In the genomic region with DNA sequence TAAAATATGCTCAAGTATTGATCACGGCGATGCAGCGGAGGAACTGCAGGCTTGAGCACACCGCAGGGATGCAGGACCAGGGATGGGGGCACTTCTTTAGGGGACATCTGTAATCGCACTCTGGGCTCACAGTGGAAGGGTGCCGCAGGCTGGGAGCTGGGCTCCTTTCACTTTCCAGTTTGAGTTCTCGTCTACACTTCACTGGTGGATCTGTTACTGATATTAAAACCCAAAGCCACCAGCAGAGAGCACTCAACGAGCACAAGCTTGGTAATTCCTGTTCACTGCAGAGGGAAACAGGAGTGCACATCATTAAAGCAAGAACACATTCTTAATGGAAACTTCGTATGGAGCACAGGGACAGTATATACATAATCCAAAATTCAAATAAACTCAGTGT, we compare ENCODE assay signal across 9 cellular contexts.
A peak's percentile ranks its signal among the peaks of the same experiment; 100 is the strongest.
DNase-seq lines count a peak whose midpoint lies in the region; ATAC-seq lines count a peak whose summit lies in the region.
"Had no signal": no experiment of that assay in that cellular context is flagged by ENCODE, and none has a peak within 500 bp of the region (broad histone marks: within the 10 kb centered on the region; RNA-seq: fewer than 3 reads in every experiment).

No MANE protein-coding gene starts in this region.

- ATAC-seq in GM21381 (IDR thresholded peaks at IDR 0.05; ENCODE audit: unreplicated experiment) (peak; percentile 73), HG03025 (IDR thresholded peaks at IDR 0.05; ENCODE audit: low FRiP score, unreplicated experiment) (no peak)

- DNase-seq in D341Med (ENCODE audit: low spot score) (peak; percentile 62), NCI-H2107 (lab: John Stamatoyannopoulos, UW) (peak; percentile 20), dermis blood vessel endothelial cell (peak; percentile 81), midbrain (lab: John Stamatoyannopoulos, UW) (peak; percentile 26), NCI-H1417 treated with DMSO at 0.1 percent for 48 hours (lab: John Stamatoyannopoulos, UW) (no peak)
- DNase-seq in activated CD4-positive, alpha-beta T cell treated with anti-CD3 and anti-CD28 coated beads for 1 hour = no peak
- DNase-seq: naive B cell had no signal

Comparison
In these comparisons a context has a peak if more than half of its experiments do, and no peak if none do; other contexts are left out.
1. DNase-seq: peak in D341Med (single experiment), NCI-H2107 (single experiment), dermis blood vessel endothelial cell (single experiment) and midbrain (single experiment); none in activated CD4-positive, alpha-beta T cell treated with anti-CD3 and anti-CD28 coated beads for 1 hour (single experiment) and NCI-H1417 treated with DMSO at 0.1 percent for 48 hours (single experiment).